ENCODE assay signal across 1 cellular context in the genomic region with DNA sequence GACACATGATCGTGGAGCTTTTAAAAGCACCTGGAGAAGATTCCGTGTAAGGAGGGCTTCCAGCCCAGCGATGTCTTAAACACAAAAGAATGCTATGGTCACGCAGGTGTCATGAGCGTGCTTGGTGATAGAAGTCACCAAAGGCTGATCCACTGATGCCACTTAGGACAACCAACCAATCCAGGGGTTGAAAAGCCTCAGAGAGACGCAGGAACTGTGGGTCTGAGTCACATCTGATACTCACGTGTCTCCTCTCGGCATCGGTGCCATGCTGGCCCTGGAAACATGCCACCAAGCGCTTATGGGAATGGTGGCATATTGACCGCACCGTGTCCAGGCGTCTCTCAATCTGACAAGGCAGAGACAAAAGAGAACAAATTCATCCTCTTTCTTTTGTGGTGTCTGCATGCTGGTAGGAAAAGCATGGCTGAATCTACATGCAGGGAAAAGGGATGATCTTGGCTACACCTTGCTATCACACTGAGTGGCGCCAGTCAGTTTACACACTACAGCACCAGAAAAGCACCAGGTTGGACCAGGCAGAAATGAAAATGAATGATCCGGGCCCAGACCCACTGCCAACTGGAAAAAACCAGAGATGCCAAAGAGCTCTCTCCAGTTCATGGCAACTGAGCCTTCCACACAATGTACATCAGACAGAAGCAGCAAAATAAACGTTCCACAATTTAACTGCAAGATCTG.
TF ChIP-seq lines count a peak whose summit lies in the region.

No MANE protein-coding gene starts in this region.

TF ChIP-seq in HepG2, 621 proteins besides CTCF, POLR2A, EP300 and RAD21 (continued from another document):
- TF ChIP-seq, protein P1, sequence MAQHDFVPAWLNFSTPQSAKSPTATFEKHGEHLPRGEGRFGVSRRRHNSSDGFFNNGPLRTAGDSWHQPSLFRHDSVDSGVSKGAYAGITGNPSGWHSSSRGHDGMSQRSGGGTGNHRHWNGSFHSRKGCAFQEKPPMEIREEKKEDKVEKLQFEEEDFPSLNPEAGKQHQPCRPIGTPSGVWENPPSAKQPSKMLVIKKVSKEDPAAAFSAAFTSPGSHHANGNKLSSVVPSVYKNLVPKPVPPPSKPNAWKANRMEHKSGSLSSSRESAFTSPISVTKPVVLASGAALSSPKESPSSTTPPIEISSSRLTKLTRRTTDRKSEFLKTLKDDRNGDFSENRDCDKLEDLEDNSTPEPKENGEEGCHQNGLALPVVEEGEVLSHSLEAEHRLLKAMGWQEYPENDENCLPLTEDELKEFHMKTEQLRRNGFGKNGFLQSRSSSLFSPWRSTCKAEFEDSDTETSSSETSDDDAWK (CRISPR knock-in tag; IDR thresholded peaks at IDR 0.05): no peak
- TF ChIP-seq ZNF629 (CRISPR knock-in tag; conservative IDR thresholded peaks at IDR 0.05) (no peak), ZC3H13 (CRISPR knock-in tag; IDR thresholded peaks at IDR 0.05) (no peak), KDM1A (CRISPR knock-in tag; IDR thresholded peaks at IDR 0.05) (no peak), ZNF674 (CRISPR knock-in tag; IDR thresholded peaks at IDR 0.05; ENCODE audit: low read depth) (no peak), PAWR (CRISPR knock-in tag; IDR thresholded peaks at IDR 0.05; ENCODE audit: borderline replicate concordance) (no peak), ZNF367 (CRISPR knock-in tag; IDR thresholded peaks at IDR 0.05; ENCODE audit: borderline replicate concordance) (no peak), SAFB2 (CRISPR knock-in tag; IDR thresholded peaks at IDR 0.05; ENCODE audit: borderline replicate concordance, low read depth) (no peak), ZNF296 (CRISPR knock-in tag; conservative IDR thresholded peaks at IDR 0.05) (no peak), MTF2 (CRISPR knock-in tag; IDR thresholded peaks at IDR 0.05; ENCODE audit: borderline replicate concordance) (no peak), HDAC6 (IDR thresholded peaks at IDR 0.05; ENCODE audit: low read depth, low read length) (no peak), MTA3 (CRISPR knock-in tag; IDR thresholded peaks at IDR 0.05) (no peak), PTBP1 (IDR thresholded peaks at IDR 0.05; ENCODE audit: low read depth, low read length, poor library complexity, severe bottlenecking) (no peak)
- TF ChIP-seq, protein P2, sequence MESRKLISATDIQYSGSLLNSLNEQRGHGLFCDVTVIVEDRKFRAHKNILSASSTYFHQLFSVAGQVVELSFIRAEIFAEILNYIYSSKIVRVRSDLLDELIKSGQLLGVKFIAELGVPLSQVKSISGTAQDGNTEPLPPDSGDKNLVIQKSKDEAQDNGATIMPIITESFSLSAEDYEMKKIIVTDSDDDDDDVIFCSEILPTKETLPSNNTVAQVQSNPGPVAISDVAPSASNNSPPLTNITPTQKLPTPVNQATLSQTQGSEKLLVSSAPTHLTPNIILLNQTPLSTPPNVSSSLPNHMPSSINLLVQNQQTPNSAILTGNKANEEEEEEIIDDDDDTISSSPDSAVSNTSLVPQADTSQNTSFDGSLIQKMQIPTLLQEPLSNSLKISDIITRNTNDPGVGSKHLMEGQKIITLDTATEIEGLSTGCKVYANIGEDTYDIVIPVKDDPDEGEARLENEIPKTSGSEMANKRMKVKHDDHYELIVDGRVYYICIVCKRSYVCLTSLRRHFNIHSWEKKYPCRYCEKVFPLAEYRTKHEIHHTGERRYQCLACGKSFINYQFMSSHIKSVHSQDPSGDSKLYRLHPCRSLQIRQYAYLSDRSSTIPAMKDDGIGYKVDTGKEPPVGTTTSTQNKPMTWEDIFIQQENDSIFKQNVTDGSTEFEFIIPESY (CRISPR knock-in tag; IDR thresholded peaks at IDR 0.05): no peak
- TF ChIP-seq, protein P3, sequence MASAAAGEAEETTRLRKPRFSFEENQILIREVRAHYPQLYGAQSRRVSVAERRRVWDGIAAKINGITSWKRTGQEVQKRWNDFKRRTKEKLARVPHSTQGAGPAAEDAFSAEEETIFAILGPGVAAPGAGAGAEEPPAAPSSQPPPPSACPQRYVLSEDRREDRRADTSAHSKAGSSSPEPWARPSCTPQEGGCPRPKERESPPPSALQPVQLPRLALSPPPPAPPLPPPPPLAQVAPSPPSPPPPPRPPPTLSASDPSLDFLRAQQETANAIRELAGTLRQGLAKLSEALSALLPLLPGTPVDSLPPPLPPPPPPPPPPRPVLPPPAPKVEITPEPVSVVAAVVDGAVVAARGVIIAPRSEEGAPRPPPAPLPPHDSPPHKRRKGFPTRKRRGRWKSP (CRISPR knock-in tag; IDR thresholded peaks at IDR 0.05): no peak
